Comparison of ENCODE assay signal across 15 cellular contexts in the genomic region with DNA sequence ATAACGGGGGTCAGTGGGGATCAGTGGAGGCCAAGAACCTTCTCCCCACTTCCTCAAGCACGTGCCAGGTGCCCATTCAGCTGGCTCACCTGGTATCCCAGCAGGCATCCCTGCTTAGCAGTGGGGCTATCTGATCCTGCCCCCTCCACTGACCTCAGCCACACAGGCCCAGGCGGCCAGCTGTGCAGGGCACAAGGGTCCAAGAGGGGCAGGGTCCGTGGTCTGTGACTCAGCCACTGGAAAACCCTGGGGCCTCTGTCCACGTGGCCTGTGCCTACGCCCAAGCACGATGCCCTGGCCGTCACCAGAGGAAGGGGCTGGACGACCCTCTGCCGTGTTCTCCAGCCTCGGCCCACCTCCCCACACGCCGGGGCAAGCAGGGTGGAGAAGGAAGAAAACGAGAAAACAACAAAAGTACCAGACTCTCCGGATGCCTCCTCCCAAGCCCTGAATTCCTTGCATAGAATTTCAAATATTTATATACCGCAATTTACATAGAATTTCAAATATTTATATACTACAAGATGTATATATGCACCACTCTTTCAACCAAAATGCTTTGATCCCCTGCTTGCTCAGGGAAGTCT. TPM values are rescaled to one million over a fixed set of nuclear protein-coding genes. Genes with fewer than 3 reads are reported as not detected.
"Had no signal": no experiment of that assay in that cellular context is flagged by ENCODE, and none has a peak within 500 bp of the region (broad histone marks: within the 10 kb centered on the region; RNA-seq: fewer than 3 reads in every experiment).

No MANE protein-coding gene starts in this region.

- H3K27me3 ChIP-seq: colonic mucosa, thyroid gland had no signal

- ATAC-seq: activated CD4-positive, CD25-positive, alpha-beta regulatory T cell treated with anti-CD3 and anti-CD28 coated beads, Interleukin-2, amount 50 U/mL, for 24 hours; natural killer cell; SK-N-SH treated with all-trans-retinoic acid at 6 μM for 48 hours; stimulated activated naive CD8-positive, alpha-beta T cell treated with anti-CD3 and anti-CD28 coated beads, Interleukin-15, amount 100 ng/mL, for 72 hours had no signal

- H3K27ac Mint-ChIP-seq: activated CD4-positive, alpha-beta memory T cell treated with anti-CD3 and anti-CD28 coated beads for 36 hours; activated naive CD8-positive, alpha-beta T cell treated with anti-CD3 and anti-CD28 coated beads, Interleukin-2, amount 10 ng/mL, durations not matched to agents 7 days and 5 days; immature natural killer cell; natural killer cell; stimulated activated naive CD8-positive, alpha-beta T cell treated with anti-CD3 and anti-CD28 coated beads, Interleukin-15, amount 100 ng/mL, for 72 hours had no signal

- H3K9me3 Mint-ChIP-seq: activated naive CD8-positive, alpha-beta T cell treated with anti-CD3 and anti-CD28 coated beads, Interleukin-2, amount 10 ng/mL, durations not matched to agents 7 days and 5 days; immature natural killer cell; natural killer cell; stimulated activated naive CD8-positive, alpha-beta T cell treated with anti-CD3 and anti-CD28 coated beads, Interleukin-15, amount 100 ng/mL, for 72 hours had no signal

- H3K4me1 ChIP-seq: colonic mucosa had no signal

- H3K36me3 Mint-ChIP-seq: activated CD4-positive, alpha-beta memory T cell treated with anti-CD3 and anti-CD28 coated beads for 36 hours; activated naive CD8-positive, alpha-beta T cell treated with anti-CD3 and anti-CD28 coated beads, Interleukin-2, amount 10 ng/mL, durations not matched to agents 7 days and 5 days; immature natural killer cell; natural killer cell had no signal

- H3K9me3 ChIP-seq: colonic mucosa, thyroid gland had no signal

- H3K4me3 ChIP-seq: cardiac muscle cell, colonic mucosa, thyroid gland had no signal

- DNase-seq: activated CD4-positive, alpha-beta memory T cell treated with anti-CD3 and anti-CD28 coated beads for 36 hours; activated naive CD8-positive, alpha-beta T cell treated with anti-CD3 and anti-CD28 coated beads, Interleukin-2, amount 10 ng/mL, durations not matched to agents 7 days and 5 days; activated T-cell treated with anti-CD3 and anti-CD28 coated beads, Interleukin-2, amount 50 U/mL, for 48 hours; colonic mucosa; effector memory CD4-positive, alpha-beta T cell; immature natural killer cell; left cardiac atrium; natural killer cell; occipital lobe; stimulated activated CD4-positive, alpha-beta T cell treated with anti-CD3 and anti-CD28 coated beads, Interleukin-4, amount 100 ng/mL, for 24 hours; stimulated activated naive CD8-positive, alpha-beta T cell treated with anti-CD3 and anti-CD28 coated beads, Interleukin-15, amount 100 ng/mL, for 72 hours; thyroid gland had no signal

- H3K4me3 Mint-ChIP-seq: activated CD4-positive, alpha-beta memory T cell treated with anti-CD3 and anti-CD28 coated beads for 36 hours; activated naive CD8-positive, alpha-beta T cell treated with anti-CD3 and anti-CD28 coated beads, Interleukin-2, amount 10 ng/mL, durations not matched to agents 7 days and 5 days; immature natural killer cell; natural killer cell; stimulated activated naive CD8-positive, alpha-beta T cell treated with anti-CD3 and anti-CD28 coated beads, Interleukin-15, amount 100 ng/mL, for 72 hours had no signal

- H3K36me3 ChIP-seq: cardiac muscle cell, colonic mucosa had no signal

- H3K27ac ChIP-seq: cardiac muscle cell, colonic mucosa, thyroid gland had no signal

RNA-seq across cellular contexts. Expression of gene PXDC1, which starts 12.1 kb away (rescaled TPM):
- polyA plus RNA-seq: immature natural killer cell had no signal
